In genomic region chr5:108836492-108836891, GRCh38 we compare ENCODE assay signal across 27 cellular contexts.
"Had no signal": no experiment of that assay in that cellular context is flagged by ENCODE, and none has a peak within 500 bp of the region (broad histone marks: within the 10 kb centered on the region; RNA-seq: fewer than 3 reads in every experiment).

No MANE protein-coding gene starts in this region.

- DNase-seq: activated CD4-positive, alpha-beta T cell treated with anti-CD3 and anti-CD28 coated beads for 4 hours; activated CD8-positive, alpha-beta memory T cell treated with anti-CD3 and anti-CD28 coated beads, Interleukin-2, amount 50 U/mL, for 48 hours; activated CD8-positive, alpha-beta T cell treated with anti-CD3 and anti-CD28 coated beads for 36 hours; activated naive CD8-positive, alpha-beta T cell treated with anti-CD3 and anti-CD28 coated beads, Interleukin-2, amount 50 U/mL, for 24 hours; activated T-cell treated with anti-CD3 and anti-CD28 coated beads, Interleukin-2, amount 50 U/mL, for 1 hour; amniotic stem cell; body of pancreas; central memory CD4-positive, alpha-beta T cell; NCI-H1092; NCI-H1417; NCI-H2029; NCI-H2107; NCI-H2171 treated with DMSO at 0.1 percent for 48 hours; NCI-H226; NCI-H526 treated with DMSO at 0.1 percent for 48 hours; NCI-H82; RPMI8226; T-cell; WERI-Rb-1 had no signal

- H3K4me3 Mint-ChIP-seq: activated CD8-positive, alpha-beta T cell treated with anti-CD3 and anti-CD28 coated beads for 36 hours; activated naive CD8-positive, alpha-beta T cell treated with anti-CD3 and anti-CD28 coated beads, Interleukin-2, amount 50 U/mL, for 24 hours; T-cell had no signal

- H3K27ac ChIP-seq: ascending aorta, body of pancreas, KMS-11, SK-N-MC, WERI-Rb-1 had no signal

- H3K9ac ChIP-seq: KMS-11 had no signal

- H3K27me3 Mint-ChIP-seq: activated CD8-positive, alpha-beta T cell treated with anti-CD3 and anti-CD28 coated beads for 36 hours; activated naive CD8-positive, alpha-beta T cell treated with anti-CD3 and anti-CD28 coated beads, Interleukin-2, amount 50 U/mL, for 24 hours; T-cell had no signal

- ATAC-seq: activated CD4-positive, CD25-positive, alpha-beta regulatory T cell treated with anti-CD3 and anti-CD28 coated beads, Interleukin-2, amount 50 U/mL, for 24 hours; activated CD8-positive, alpha-beta T cell treated with anti-CD3 and anti-CD28 coated beads for 36 hours; activated naive CD4-positive, alpha-beta T cell treated with anti-CD3 and anti-CD28 coated beads, Interleukin-2, amount 50 U/mL, for 72 hours; activated naive CD8-positive, alpha-beta T cell treated with anti-CD3 and anti-CD28 coated beads, Interleukin-2, amount 50 U/mL, for 24 hours; body of pancreas; Panc1; Right ventricle myocardium inferior; T-cell had no signal

- H3K4me1 Mint-ChIP-seq: activated naive CD8-positive, alpha-beta T cell treated with anti-CD3 and anti-CD28 coated beads, Interleukin-2, amount 50 U/mL, for 24 hours; T-cell had no signal

- H3K36me3 ChIP-seq: ascending aorta, WERI-Rb-1 had no signal

- H3K4me3 ChIP-seq: ascending aorta, body of pancreas, SK-N-MC had no signal

- H3K27ac Mint-ChIP-seq: activated CD8-positive, alpha-beta T cell treated with anti-CD3 and anti-CD28 coated beads for 36 hours; activated naive CD4-positive, alpha-beta T cell treated with anti-CD3 and anti-CD28 coated beads, Interleukin-2, amount 50 U/mL, for 72 hours; activated naive CD8-positive, alpha-beta T cell treated with anti-CD3 and anti-CD28 coated beads, Interleukin-2, amount 50 U/mL, for 24 hours; T-cell had no signal

- H3K27me3 ChIP-seq: ascending aorta, body of pancreas had no signal

- H3K4me2 ChIP-seq: KMS-11 had no signal

- H3K9me3 ChIP-seq: ascending aorta, body of pancreas had no signal

- FAIRE-seq: bronchial epithelial cell had no signal

- H3K9me3 Mint-ChIP-seq: activated CD8-positive, alpha-beta T cell treated with anti-CD3 and anti-CD28 coated beads for 36 hours; activated naive CD4-positive, alpha-beta T cell treated with anti-CD3 and anti-CD28 coated beads, Interleukin-2, amount 50 U/mL, for 72 hours; activated naive CD8-positive, alpha-beta T cell treated with anti-CD3 and anti-CD28 coated beads, Interleukin-2, amount 50 U/mL, for 24 hours had no signal

- H3K4me1 ChIP-seq: ascending aorta, body of pancreas had no signal
